ENCODE assay signal across 5 cellular contexts in genomic region chr1:180845352-180845751, GRCh38.
"Had no signal": no experiment of that assay in that cellular context is flagged by ENCODE, and none has a peak within 500 bp of the region (broad histone marks: within the 10 kb centered on the region; RNA-seq: fewer than 3 reads in every experiment).

No MANE protein-coding gene starts in this region.

- FAIRE-seq: HepG2, HTR-8/SVneo had no signal

- DNase-seq: IMR-90, KBM-7 had no signal

- ATAC-seq: HepG2 had no signal

- H3K27ac ChIP-seq: HL-60 had no signal
